8 cellular contexts compared by ENCODE assay signal in genomic region chr12:114683709-114684097, GRCh38. TPM values are rescaled to one million over a fixed set of nuclear protein-coding genes. Genes with fewer than 3 reads are reported as not detected.
DNase-seq lines count a peak whose midpoint lies in the region; ATAC-seq and TF ChIP-seq lines count a peak whose summit lies in the region.

No MANE protein-coding gene starts in this region.

- H3K27me3 Mint-ChIP-seq in activated CD4-positive, alpha-beta T cell treated with anti-CD3 and anti-CD28 coated beads for 36 hours, result peaks cover 90% of the 10 kb centered on the region

- peak overlapping the region; percentile 71 for H3K4me3 Mint-ChIP-seq in activated CD4-positive, alpha-beta T cell treated with anti-CD3 and anti-CD28 coated beads for 36 hours

- intact Hi-C loops in activated CD4-positive, alpha-beta T cell treated with anti-CD3 and anti-CD28 coated beads for 36 hours (cut with DNase I, micrococcal nuclease), result loop anchor here (2.0 to 5.0 kb wide), 5 partner anchors 15 to 1216 kb away; no protein-coding TSS in a partner anchor
- intact Hi-C loops in right lobe of liver (cut with DNase I) (no loop called here), thyroid gland (cut with DNase I) (no loop called here)

- H3K9me3 ChIP-seq in right lobe of liver (no peaks in the 10 kb centered on the region), thyroid gland (no peaks in the 10 kb centered on the region)

- no peak for DNase-seq in activated CD4-positive, alpha-beta T cell treated with anti-CD3 and anti-CD28 coated beads for 36 hours
- DNase-seq in activated CD4-positive, alpha-beta T cell treated with anti-CD3 and anti-CD28 coated beads for 1 hour, result no peak
- DNase-seq in caudate nucleus (lab: John Stamatoyannopoulos, UW), result no peak
- DNase-seq in right lobe of liver, result no peak
- DNase-seq in thyroid gland, result no peak
- DNase-seq in A172 (ENCODE audit: low spot score), result no peak
- no peak for DNase-seq in NCI-H526 treated with DMSO at 0.1 percent for 48 hours (lab: John Stamatoyannopoulos, UW)
- DNase-seq in NCI-H524 treated with DMSO at 0.1 percent for 48 hours (lab: John Stamatoyannopoulos, UW), result no peak

- no peaks in the 10 kb centered on the region for H3K9me3 Mint-ChIP-seq in activated CD4-positive, alpha-beta T cell treated with anti-CD3 and anti-CD28 coated beads for 36 hours (ENCODE audit: low read depth)

- H3K27ac ChIP-seq in caudate nucleus (ENCODE audit: low read depth, low read length) (peak overlapping the region; percentile 48), right lobe of liver (peak overlapping the region; percentile 92), thyroid gland (peak overlapping the region; percentile 92 to 99 (median 99))

- CTCF ChIA-PET in activated CD4-positive, alpha-beta T cell treated with anti-CD3 and anti-CD28 coated beads for 36 hours (lab: Charles Lee), result interaction anchor here (0.8 to 1.2 kb wide), 4 partner anchors 10 to 1104 kb away, joined by 3 to 5 read pairs (median 3); no protein-coding TSS in a partner anchor

- peaks cover 38% of the 10 kb centered on the region for H3K4me1 Mint-ChIP-seq in activated CD4-positive, alpha-beta T cell treated with anti-CD3 and anti-CD28 coated beads for 36 hours

- TF ChIP-seq CTCF in right lobe of liver (IDR thresholded peaks at IDR 0.05), result no peak
- TF ChIP-seq CTCF in thyroid gland (IDR thresholded peaks at IDR 0.05), result no peak

- POLR2A ChIA-PET in activated CD4-positive, alpha-beta T cell treated with anti-CD3 and anti-CD28 coated beads for 36 hours (lab: Charles Lee), result no interaction called here

- peaks cover 0 to 6% (median 0%) of the 10 kb centered on the region in 4 donors for H3K36me3 ChIP-seq in right lobe of liver
- H3K36me3 ChIP-seq in thyroid gland, result peaks cover 14 to 34% of the 10 kb centered on the region in 2 donors

- H3K27ac Mint-ChIP-seq in activated CD4-positive, alpha-beta T cell treated with anti-CD3 and anti-CD28 coated beads for 36 hours, result peak overlapping the region; percentile 33

- WGBS in right lobe of liver (ENCODE audit: insufficient coverage, low coverage, low lambda C conversion rate, missing lambda C conversion rate), result 2% methylated on average over 18 of the region's 19 CpGs
- WGBS in thyroid gland, 2 donors, result 0 to 1% methylated on average over 19 of the region's 19 CpGs

- H3K4me1 ChIP-seq in right lobe of liver (peaks cover 0 to 10% (median 1%) of the 10 kb centered on the region in 4 donors), thyroid gland (peaks cover 25% of the 10 kb centered on the region in 2 donors)

- TF ChIP-seq POLR2A in right lobe of liver (IDR thresholded peaks at IDR 0.05), result no peak
- no peak for TF ChIP-seq POLR2A in thyroid gland (IDR thresholded peaks at IDR 0.05)

- H3K27me3 ChIP-seq in right lobe of liver (no peaks in the 10 kb centered on the region), thyroid gland (no peaks in the 10 kb centered on the region)

- ATAC-seq in activated CD4-positive, alpha-beta T cell treated with anti-CD3 and anti-CD28 coated beads for 36 hours, result no peak
- ATAC-seq in right lobe of liver, result no peak

- peaks cover 8% of the 10 kb centered on the region for H3K36me3 Mint-ChIP-seq in activated CD4-positive, alpha-beta T cell treated with anti-CD3 and anti-CD28 coated beads for 36 hours (ENCODE audit: low read depth)

- peak overlapping the region; percentile 58 to 77 (median 62) for H3K4me3 ChIP-seq in right lobe of liver
- H3K4me3 ChIP-seq in thyroid gland (replicated peaks in 1 of 3), result peak overlapping the region; percentile 49 to 88 (median 77)

RNA-seq across cellular contexts. Expression of gene TBX3, which starts 0.3 kb away (rescaled TPM):
- not detected for total RNA-seq in activated CD4-positive, alpha-beta T cell treated with anti-CD3 and anti-CD28 coated beads for 36 hours
- total RNA-seq in right lobe of liver, result 10 to 100 TPM; 15.6 to 44.0 (median 27.8) TPM
- total RNA-seq in thyroid gland, result 100 to 1,000 TPM; 104 to 258 (median 192) TPM
- total RNA-seq in A172 (2014; rRNA removed; shearing (Covaris generic)), result 3.3 TPM in 2 replicates

Comparison
In these comparisons a context has a peak if more than half of its experiments do, and no peak if none do; other contexts are left out.
1. H3K27ac ChIP-seq: peak in every context shown above with its lines; median percentile 99 in thyroid gland; 92 in right lobe of liver; 48 in caudate nucleus.
2. intact Hi-C loops: an anchor here in activated CD4-positive, alpha-beta T cell treated with anti-CD3 and anti-CD28 coated beads for 36 hours (2.0 to 5.0 kb wide); none called in right lobe of liver and thyroid gland.